8 cellular contexts compared by ENCODE assay signal in the genomic region with DNA sequence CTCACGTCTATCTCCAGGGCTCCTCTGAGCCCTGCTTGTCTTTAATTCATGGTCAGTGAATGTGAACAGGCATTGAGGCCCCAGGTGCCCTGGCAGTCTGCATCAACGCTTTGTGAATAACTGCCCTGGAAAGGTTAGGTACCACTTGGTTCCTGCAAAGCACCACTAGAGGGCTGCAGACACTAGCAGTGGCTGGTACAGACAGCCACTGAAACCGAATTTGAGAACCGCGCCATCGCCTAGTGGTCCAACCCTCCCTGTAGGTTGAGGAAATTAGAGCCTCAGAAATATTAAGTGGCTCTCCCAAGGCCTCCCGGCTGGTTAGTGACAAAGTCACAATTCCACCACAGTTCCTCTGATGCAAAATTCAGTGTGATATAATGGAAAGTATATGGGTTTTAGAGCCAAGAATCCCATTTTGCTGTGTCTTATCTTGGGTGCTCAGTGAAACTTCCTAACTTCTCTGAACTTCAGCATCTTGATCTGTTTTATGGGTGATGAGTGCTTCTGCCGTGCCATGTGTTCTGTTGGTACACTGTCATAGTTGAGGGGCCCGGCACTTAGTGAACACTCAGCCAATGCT. TPM values are rescaled to one million over a fixed set of nuclear protein-coding genes. Genes with fewer than 3 reads are reported as not detected.
DNase-seq lines count a peak whose midpoint lies in the region; ATAC-seq and TF ChIP-seq lines count a peak whose summit lies in the region.

No MANE protein-coding gene starts in this region.

- DNase-seq in AG09319 (ENCODE audit: extremely low read depth, low read depth) (peak; percentile 53), NCI-H446 (lab: John Stamatoyannopoulos, UW) (peak; percentile 46 to 70), dermis blood vessel endothelial cell (peak; percentile 82), lung microvascular endothelial cell (ENCODE audit: low read depth in 2 of 2) (peak; percentile 81 to 83)
- peak; percentile 68 for DNase-seq in activated CD4-positive, alpha-beta T cell treated with anti-CD3 and anti-CD28 coated beads, Interleukin-2, amount 50 U/mL, for 1 hour
- DNase-seq in stimulated activated CD8-positive, alpha-beta memory T cell treated with anti-CD3 and anti-CD28 coated beads, Interleukin-15, amount 100 ng/mL, for 48 hours (ENCODE audit: low read depth in 2 of 2) = peak; percentile 48 to 54

- ATAC-seq in GM18867 (IDR thresholded peaks at IDR 0.05; ENCODE audit: unreplicated experiment) (peak; percentile 96), HG03342 (IDR thresholded peaks at IDR 0.05; ENCODE audit: unreplicated experiment) (peak; percentile 89)

- peak; percentile 97 for TF ChIP-seq CTCF in AG09319 (IDR thresholded peaks at IDR 0.05; ENCODE audit: low read depth, low read length)

RNA-seq across cellular contexts. Expression of a gene that starts 46.2 kb away (rescaled TPM):
- total RNA-seq in dermis blood vessel endothelial cell = 2.9 and 3.9 TPM in 2 replicates
- total RNA-seq in lung microvascular endothelial cell = 0.87 and 2.2 TPM in 2 replicates

Comparison
In these comparisons a context has a peak if more than half of its experiments do, and no peak if none do; other contexts are left out.
1. Peak in every context shown above with its lines: DNase-seq and ATAC-seq.